In genomic region chr17:68403122-68403521, GRCh38 we compare ENCODE assay signal across 29 cellular contexts.
"Had no signal": no experiment of that assay in that cellular context is flagged by ENCODE, and none has a peak within 500 bp of the region (broad histone marks: within the 10 kb centered on the region; RNA-seq: fewer than 3 reads in every experiment).

No MANE protein-coding gene starts in this region.

- H3K4me3 ChIP-seq: cardiac muscle cell, MG63, SK-N-MC had no signal

- H3K27ac Mint-ChIP-seq: activated B cell treated with CpG ODN at 0.5 μM for 24 hours; activated CD4-positive, alpha-beta memory T cell treated with anti-CD3 and anti-CD28 coated beads for 36 hours; activated naive CD4-positive, alpha-beta T cell treated with anti-CD3 and anti-CD28 coated beads, Interleukin-2, amount 50 U/mL, for 72 hours; activated naive CD8-positive, alpha-beta T cell treated with anti-CD3 and anti-CD28 coated beads, Interleukin-2, amount 50 U/mL, for 24 hours; activated T-helper 1 cell treated with anti-CD3 and anti-CD28 coated beads, Interleukin-12 subunit alpha, Interleukin-12 subunit beta, Interleukin-2, Interleukin-4 antibody, amounts not matched to agents 30 ng/mL and 10 ng/mL and 1 ng/mL, durations not matched to agents 14 hours and 24 hours and 36 hours; brain had no signal

- ATAC-seq: activated naive CD4-positive, alpha-beta T cell treated with anti-CD3 and anti-CD28 coated beads, Interleukin-2, amount 50 U/mL, for 72 hours; activated naive CD8-positive, alpha-beta T cell treated with anti-CD3 and anti-CD28 coated beads, Interleukin-2, amount 50 U/mL, for 24 hours; Right ventricle myocardium inferior; T-cell had no signal

- DNase-seq: activated B cell treated with CpG ODN at 0.5 μM for 24 hours; activated CD4-positive, alpha-beta memory T cell treated with anti-CD3 and anti-CD28 coated beads for 36 hours; activated CD4-positive, alpha-beta T cell treated with anti-CD3 and anti-CD28 coated beads for 1 hour; activated CD4-positive, alpha-beta T cell treated with anti-CD3 and anti-CD28 coated beads, Interleukin-2, amount 10 ng/mL, durations not matched to agents 24 days and 14 days; activated CD8-positive, alpha-beta memory T cell treated with anti-CD3 and anti-CD28 coated beads, Interleukin-2, amount 50 U/mL, for 4 hours; activated effector memory CD4-positive, alpha-beta T cell treated with Interleukin-2 at 50 U/mL for 16 hours; activated naive CD4-positive, alpha-beta T cell treated with Interleukin-2 at 50 U/mL for 16 hours; activated naive CD8-positive, alpha-beta T cell treated with anti-CD3 and anti-CD28 coated beads, Interleukin-2, amount 50 U/mL, for 24 hours; amygdala; MG63; MV-4-11; NCI-H1092 treated with DMSO at 0.1 percent for 48 hours; NCI-H1417 treated with DMSO at 0.1 percent for 48 hours; NCI-H1694; NCI-H2029; NCI-H2107; NCI-H345; NCI-H510A; NCI-H526 treated with DMSO at 0.1 percent for 48 hours; NCI-H82; T-cell; T-helper 2 cell; T1000 had no signal

- H3K27ac ChIP-seq: cardiac muscle cell, SK-N-MC had no signal

- H3K27me3 ChIP-seq: cardiac muscle cell, MG63 had no signal

- H3K36me3 ChIP-seq: cardiac muscle cell, MG63 had no signal

- H3K4me3 Mint-ChIP-seq: activated B cell treated with CpG ODN at 0.5 μM for 24 hours; activated CD4-positive, alpha-beta memory T cell treated with anti-CD3 and anti-CD28 coated beads for 36 hours; activated CD4-positive, alpha-beta T cell treated with anti-CD3 and anti-CD28 coated beads, Interleukin-2, amount 10 ng/mL, durations not matched to agents 24 days and 14 days; activated naive CD8-positive, alpha-beta T cell treated with anti-CD3 and anti-CD28 coated beads, Interleukin-2, amount 50 U/mL, for 24 hours; activated T-helper 1 cell treated with anti-CD3 and anti-CD28 coated beads, Interleukin-12 subunit alpha, Interleukin-12 subunit beta, Interleukin-2, Interleukin-4 antibody, amounts not matched to agents 30 ng/mL and 10 ng/mL and 1 ng/mL, durations not matched to agents 14 hours and 24 hours and 36 hours; brain; T-cell had no signal

- H3K27me3 Mint-ChIP-seq: activated B cell treated with CpG ODN at 0.5 μM for 24 hours; activated CD4-positive, alpha-beta memory T cell treated with anti-CD3 and anti-CD28 coated beads for 36 hours; activated CD4-positive, alpha-beta T cell treated with anti-CD3 and anti-CD28 coated beads, Interleukin-2, amount 10 ng/mL, durations not matched to agents 24 days and 14 days; activated naive CD8-positive, alpha-beta T cell treated with anti-CD3 and anti-CD28 coated beads, Interleukin-2, amount 50 U/mL, for 24 hours; brain; T-cell had no signal
